In the genomic region with DNA sequence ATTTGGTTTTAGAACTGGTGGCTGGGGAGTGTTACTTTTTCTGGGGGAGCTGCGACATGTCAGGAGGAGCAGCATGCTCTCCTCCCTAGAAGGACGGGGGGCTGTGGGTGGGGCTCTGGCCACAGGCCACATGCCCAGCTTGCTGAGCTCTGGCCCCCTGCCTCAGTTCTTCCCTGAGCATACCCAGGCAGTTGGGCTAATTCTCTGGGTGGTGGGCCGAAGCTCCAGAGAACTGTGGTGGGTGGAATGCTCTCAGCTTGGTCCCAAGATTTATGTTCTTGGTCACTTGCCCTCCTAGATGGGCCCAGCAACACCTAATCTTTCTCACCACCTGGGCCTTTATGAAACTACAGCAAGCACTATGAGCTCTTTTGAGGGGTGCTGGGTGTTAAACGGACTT, we compare ENCODE assay signal across 16 cellular contexts. TPM values are rescaled to one million over a fixed set of nuclear protein-coding genes. Genes with fewer than 3 reads are reported as not detected.
DNase-seq lines count a peak whose midpoint lies in the region; TF ChIP-seq lines count a peak whose summit lies in the region.
"Had no signal": no experiment of that assay in that cellular context is flagged by ENCODE, and none has a peak within 500 bp of the region (broad histone marks: within the 10 kb centered on the region; RNA-seq: fewer than 3 reads in every experiment).

No MANE protein-coding gene starts in this region.

- H3K4me3 ChIP-seq in KMS-11 (IDR thresholded peaks at IDR 0.05; ENCODE audit: insufficient read depth, low read depth, low read length) (no peak overlapping the region), neutrophil (ENCODE audit: low read depth in 1 of 2, low read length in 1 of 2) (no peak overlapping the region), dorsolateral prefrontal cortex (peak overlapping the region in 2 of 59 donors; percentile 5 to 19)

- H3K9me3 Mint-ChIP-seq in Calu3 (ENCODE audit: low read depth, unreplicated experiment): no peaks in the 10 kb centered on the region
- H3K9me3 Mint-ChIP-seq in dendritic cell treated with granulocyte-macrophage colony-stimulating factor and Interleukin-4, amounts not matched to agents 40 ng/mL and 50 ng/mL, for 4 days: no peaks in the 10 kb centered on the region
- H3K9me3 Mint-ChIP-seq: T-helper 1 cell treated with Interleukin-12 subunit alpha and Interleukin-12 subunit beta and Interleukin-4 antibody, amounts not matched to agents 30 μg/mL and 1 μg/mL, for 36 hours had no signal

- peak overlapping the region; percentile 70 for H3K4me2 ChIP-seq in KMS-11

- H3K27me3 ChIP-seq in KMS-11 (ENCODE audit: insufficient read depth, low read depth) (no peaks in the 10 kb centered on the region), neutrophil (no peaks in the 10 kb centered on the region), dorsolateral prefrontal cortex (no peaks in the 10 kb centered on the region)
- H3K27me3 ChIP-seq: Peyer's patch had no signal

- no TSS peak for BruUV-seq in Calu3 (replicated peaks; lab: Mats Ljungman, UMichigan)

- peaks cover 83% of the 10 kb centered on the region for H3K36me3 Mint-ChIP-seq in Calu3 (ENCODE audit: insufficient read depth, unreplicated experiment)
- H3K36me3 Mint-ChIP-seq in dendritic cell treated with granulocyte-macrophage colony-stimulating factor and Interleukin-4, amounts not matched to agents 40 ng/mL and 50 ng/mL, for 4 days (ENCODE audit: low read depth): peaks cover 59% of the 10 kb centered on the region

- DNase-seq in Calu3: no peak
- no peak for DNase-seq in cerebellar nuclear complex (lab: John Stamatoyannopoulos, UW)
- no peak for DNase-seq in dorsolateral prefrontal cortex
- no peak for DNase-seq in substantia nigra (lab: John Stamatoyannopoulos, UW)
- DNase-seq: activated CD4-positive, alpha-beta T cell treated with anti-CD3 and anti-CD28 coated beads for 48 hours; activated gamma-delta T cell; IMR-90; NCI-H1417; NCI-H446; stimulated activated CD4-positive, alpha-beta T cell treated with anti-CD3 and anti-CD28 coated beads, Interleukin-4, amount 100 ng/mL, for 24 hours had no signal

- no peak overlapping the region; the same call in 1 of the 2 replicates for H3K9ac ChIP-seq in KMS-11

- H3K9me3 ChIP-seq in neutrophil: no peaks in the 10 kb centered on the region
- H3K9me3 ChIP-seq: Peyer's patch had no signal

- CTCF ChIA-PET in Calu3 (lab: Charles Lee): no interaction called here

- peaks cover 73% of the 10 kb centered on the region for H3K79me2 ChIP-seq in KMS-11 (ENCODE audit: insufficient read depth, low read depth)

- intact Hi-C loops in Calu3 (cut with micrococcal nuclease; ENCODE audit: unreplicated experiment): no loop called here
- intact Hi-C loops in dendritic cell treated with granulocyte-macrophage colony-stimulating factor and Interleukin-4, amounts not matched to agents 40 ng/mL and 50 ng/mL, for 4 days (cut with micrococcal nuclease): no loop called here
- intact Hi-C loops in dorsolateral prefrontal cortex (cut with DNase I): loop anchor here in 1 of 2 donors (10.0 kb wide), 1 partner anchor 611 kb away; no protein-coding TSS in a partner anchor

- no peak overlapping the region for H2AFZ ChIP-seq in KMS-11 (ENCODE audit: low read depth)

- peaks cover 59% of the 10 kb centered on the region for H3K4me1 Mint-ChIP-seq in Calu3 (ENCODE audit: low read depth, unreplicated experiment)
- H3K4me1 Mint-ChIP-seq in dendritic cell treated with granulocyte-macrophage colony-stimulating factor and Interleukin-4, amounts not matched to agents 40 ng/mL and 50 ng/mL, for 4 days (ENCODE audit: low read depth): peaks cover 74% of the 10 kb centered on the region

- H3K27me3 Mint-ChIP-seq in Calu3 (ENCODE audit: unreplicated experiment): no peaks in the 10 kb centered on the region
- H3K27me3 Mint-ChIP-seq in dendritic cell treated with granulocyte-macrophage colony-stimulating factor and Interleukin-4, amounts not matched to agents 40 ng/mL and 50 ng/mL, for 4 days: no peaks in the 10 kb centered on the region

- H3K4me1 ChIP-seq in KMS-11 (ENCODE audit: low read depth, poor library complexity, severe bottlenecking) (peaks cover 81% of the 10 kb centered on the region), neutrophil (ENCODE audit: control insufficient read depth in 1 of 2, insufficient read depth in 1 of 2, low read depth in 1 of 2, low read length in 1 of 2) (peaks cover 28 to 34% of the 10 kb centered on the region in 2 experiments)

- H3K36me3 ChIP-seq in KMS-11 (ENCODE audit: insufficient read depth) (peaks cover 23% of the 10 kb centered on the region; the same call in 1 of the 2 replicates), neutrophil (peaks cover 34% of the 10 kb centered on the region)

- no peak for TF ChIP-seq CTCF in Calu3 (IDR thresholded peaks at IDR 0.05; ENCODE audit: unreplicated experiment)
- TF ChIP-seq CTCF in KMS-11 (conservative IDR thresholded peaks at IDR 0.05; ENCODE audit: low read depth, low read length): no peak
- no peak for TF ChIP-seq CTCF in neutrophil (IDR thresholded peaks at IDR 0.05)
- no peak for TF ChIP-seq CTCF in dorsolateral prefrontal cortex (IDR thresholded peaks at IDR 0.05 in 54 of 56, conservative IDR thresholded peaks at IDR 0.05 in 2 of 56; ENCODE audit: low read depth in 1 of 56, partially characterized antibody in 56 of 56)

- no peak overlapping the region for H3K4me3 Mint-ChIP-seq in Calu3 (ENCODE audit: low read depth, unreplicated experiment)
- no peak overlapping the region for H3K4me3 Mint-ChIP-seq in dendritic cell treated with granulocyte-macrophage colony-stimulating factor and Interleukin-4, amounts not matched to agents 40 ng/mL and 50 ng/mL, for 4 days
- H3K4me3 Mint-ChIP-seq: T-helper 1 cell treated with Interleukin-12 subunit alpha and Interleukin-12 subunit beta and Interleukin-4 antibody, amounts not matched to agents 30 μg/mL and 1 μg/mL, for 36 hours had no signal

- H3K27ac ChIP-seq in KMS-11 (peak overlapping the region; percentile 89), neutrophil (peak overlapping the region; percentile 48), dorsolateral prefrontal cortex (peak overlapping the region in 22 of 59 donors; percentile 4 to 64 (median 34)), substantia nigra (ENCODE audit: low read depth, low read length, poor library complexity, severe bottlenecking) (no peak overlapping the region)

- H4K20me1 ChIP-seq in KMS-11 (ENCODE audit: insufficient read depth): no peaks in the 10 kb centered on the region

- peak overlapping the region; percentile 79 for H3K27ac Mint-ChIP-seq in Calu3 (ENCODE audit: unreplicated experiment)
- H3K27ac Mint-ChIP-seq in dendritic cell treated with granulocyte-macrophage colony-stimulating factor and Interleukin-4, amounts not matched to agents 40 ng/mL and 50 ng/mL, for 4 days: peak overlapping the region; percentile 66
- H3K27ac Mint-ChIP-seq: T-helper 1 cell treated with Interleukin-12 subunit alpha and Interleukin-12 subunit beta and Interleukin-4 antibody, amounts not matched to agents 30 μg/mL and 1 μg/mL, for 36 hours had no signal

RNA-seq across cellular contexts. Expression of gene ZNF775, which starts 5.1 kb away (rescaled TPM):
- total RNA-seq in Calu3 (2022) (5.3 and 5.8 TPM in 2 replicates), dorsolateral prefrontal cortex (10 to 100 TPM in 91 of 120 experiments, 1 to 10 TPM in 29; 6.0 to 19.8 (median 12.1) TPM)

RNA-seq across cellular contexts. Expression of gene REPIN1, which starts 5.4 kb away (rescaled TPM):
- 185 and 189 TPM in 2 replicates for total RNA-seq in Calu3 (2022)
- total RNA-seq in dorsolateral prefrontal cortex: 100 to 1,000 TPM in 95 of 120 experiments, 10 to 100 TPM in 25; 82.2 to 205 (median 110) TPM

RNA-seq across cellular contexts. Expression of gene RARRES2, which starts 32.6 kb away (rescaled TPM):
- 9.1 and 13.0 TPM in 2 replicates for total RNA-seq in Calu3 (2022)
- total RNA-seq in dorsolateral prefrontal cortex: 10 to 100 TPM; 13.5 to 63.7 (median 23.5) TPM
- total RNA-seq: IMR-90, mononuclear cell had no signal

RNA-seq across cellular contexts. Expression of gene ACTR3C, which starts 50.7 kb away (rescaled TPM):
- 22.8 and 26.0 TPM in 2 replicates for total RNA-seq in Calu3 (2022)
- 10 to 100 TPM in 55 of 120 experiments, 1 to 10 TPM in 65; 1.9 to 30.5 (median 9.7) TPM for total RNA-seq in dorsolateral prefrontal cortex
- total RNA-seq: IMR-90 had no signal

RNA-seq across cellular contexts. Expression of gene LRRC61, which starts 50.9 kb away (rescaled TPM):
- total RNA-seq in Calu3 (2022): 14.6 and 22.5 TPM in 2 replicates
- total RNA-seq in dorsolateral prefrontal cortex: 10 to 100 TPM in 24 of 120 experiments, 1 to 10 TPM in 96; 2.9 to 15.0 (median 7.7) TPM
- total RNA-seq: IMR-90 had no signal
